In the genomic region with DNA sequence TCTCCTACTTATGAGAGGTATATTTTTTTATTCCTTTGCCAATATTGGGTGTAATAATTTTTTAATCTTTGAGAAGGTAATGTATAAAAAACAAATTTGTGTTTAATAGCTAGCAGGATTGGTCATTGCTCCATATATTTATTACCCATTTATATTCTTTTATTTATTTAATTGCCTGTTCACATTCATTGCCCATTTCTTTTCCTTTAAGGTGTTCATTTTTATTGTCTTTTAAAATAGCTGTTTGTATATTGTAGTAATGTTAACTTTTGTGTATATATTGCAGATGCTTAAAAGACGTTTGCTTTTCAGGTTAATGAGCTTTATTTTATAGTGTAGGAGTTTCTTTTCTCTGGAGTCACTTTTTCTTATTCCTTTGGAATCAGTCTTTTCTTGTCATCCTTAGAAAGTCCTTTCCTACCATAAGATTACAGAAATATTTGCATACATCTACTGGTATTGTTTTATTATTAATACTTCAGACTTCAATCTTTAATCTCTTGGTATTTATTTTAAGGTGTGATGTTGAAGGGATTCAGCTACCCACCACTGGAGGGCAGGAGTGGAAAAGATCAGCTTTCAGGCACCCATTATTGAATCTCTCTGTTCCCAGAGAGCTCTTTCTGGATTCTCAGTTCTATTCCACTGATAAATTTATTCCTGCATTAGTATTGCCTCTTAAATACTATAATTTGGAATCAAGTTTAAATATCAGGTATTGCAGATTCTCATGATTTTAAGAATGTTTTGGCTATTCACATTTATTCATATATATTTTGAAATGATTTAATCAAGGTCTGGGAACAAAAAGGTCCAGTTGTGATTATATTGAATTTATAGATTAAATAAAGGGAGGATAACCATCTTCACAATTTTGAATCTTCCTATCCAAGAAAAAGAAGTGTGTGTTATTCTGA, we compare ENCODE assay signal across 8 cellular contexts. TPM values are rescaled to one million over a fixed set of nuclear protein-coding genes. Genes with fewer than 3 reads are reported as not detected.
DNase-seq lines count a peak whose midpoint lies in the region; ATAC-seq, FAIRE-seq and TF ChIP-seq lines count a peak whose summit lies in the region.

No MANE protein-coding gene starts in this region.

- DNase-seq in ELR (ENCODE audit: low read depth): peak; percentile 51
- DNase-seq in RPMI8226: peak; percentile 23
- peak; percentile 26 for DNase-seq in fibroblast of villous mesenchyme (ENCODE audit: low read depth)
- DNase-seq in NCI-H2227 (lab: John Stamatoyannopoulos, UW; ENCODE audit: unreplicated experiment): no peak

- FAIRE-seq in A204.1 (lab: Jason Lieb, UNC): peak; percentile 34

- no peak for ATAC-seq in HG03045 (IDR thresholded peaks at IDR 0.05; ENCODE audit: unreplicated experiment)
- ATAC-seq in HG03280 (IDR thresholded peaks at IDR 0.05; ENCODE audit: unreplicated experiment): no peak
- no peak for ATAC-seq in GM18861 (IDR thresholded peaks at IDR 0.05; ENCODE audit: unreplicated experiment)

- H3K4me3 ChIP-seq in fibroblast of villous mesenchyme (ENCODE audit: low read depth, low read length): no peak overlapping the region

- TF ChIP-seq CTCF in fibroblast of villous mesenchyme (IDR thresholded peaks at IDR 0.05; ENCODE audit: insufficient read depth, low read depth, low read length): peak; percentile 69

RNA-seq across cellular contexts. Expression of a gene that starts 17.3 kb away (rescaled TPM):
- 20.6 and 22.5 TPM in 2 replicates for total RNA-seq in fibroblast of villous mesenchyme
